ENCODE assay signal across 24 cellular contexts in the genomic region with DNA sequence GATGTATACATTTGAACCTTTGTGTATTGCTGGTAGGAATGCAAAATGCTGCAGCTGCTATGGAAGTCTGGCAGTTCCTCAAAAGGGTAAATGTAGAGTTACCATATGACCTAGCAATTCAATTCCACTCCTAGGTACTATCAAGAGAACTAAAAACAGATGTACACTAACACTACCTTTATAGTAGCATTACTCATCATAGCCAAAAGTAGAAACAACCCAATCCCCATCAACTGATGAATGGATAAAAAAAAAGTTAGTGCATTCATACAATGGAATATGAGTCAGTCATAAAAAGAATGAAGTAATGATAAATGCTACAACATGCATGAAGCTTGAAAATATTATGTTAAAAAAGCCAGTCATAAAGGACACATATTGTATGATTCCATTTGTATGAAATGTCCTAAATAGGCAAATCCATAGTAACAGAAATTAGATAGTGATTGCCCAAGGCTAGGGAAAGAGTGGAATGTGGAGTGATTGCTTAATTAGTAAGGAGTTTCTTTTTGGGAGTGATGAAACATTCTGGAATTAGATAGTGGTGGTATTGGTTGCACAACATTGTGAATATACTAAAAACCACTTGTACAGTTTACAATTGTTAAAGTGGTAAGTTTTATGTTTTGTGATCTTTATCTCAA.
DNase-seq lines count a peak whose midpoint lies in the region; ATAC-seq, FAIRE-seq and TF ChIP-seq lines count a peak whose summit lies in the region.
"Had no signal": no experiment of that assay in that cellular context is flagged by ENCODE, and none has a peak within 500 bp of the region (broad histone marks: within the 10 kb centered on the region; RNA-seq: fewer than 3 reads in every experiment).

No MANE protein-coding gene starts in this region.

- no peak overlapping the region for H3K27ac ChIP-seq in gastroesophageal sphincter
- H3K27ac ChIP-seq: parathyroid adenoma, skin epidermis, vagina had no signal

- H3K4me1 ChIP-seq in gastroesophageal sphincter: no peaks in the 10 kb centered on the region
- H3K4me1 ChIP-seq: parathyroid adenoma, vagina had no signal

- DNase-seq in AG09309 (ENCODE audit: low read depth) (peak; percentile 14), HCEC 1CT (peak; percentile 3), bronchial epithelial cell (ENCODE audit: low read depth) (peak; percentile 94), midbrain (lab: John Stamatoyannopoulos, UW) (no peak), dermis blood vessel endothelial cell (no peak), NCI-H187 (lab: John Stamatoyannopoulos, UW) (no peak)
- DNase-seq: activated effector memory CD4-positive, alpha-beta T cell treated with Interleukin-2 at 50 U/mL for 16 hours; amygdala; DMS79 treated with DMSO at 0.1 percent for 48 hours; glutamatergic neuron; MV-4-11; naive thymus-derived CD4-positive, alpha-beta T cell; NCI-H2081 treated with DMSO at 0.1 percent for 48 hours; NCI-H526; stimulated activated CD4-positive, alpha-beta T cell treated with anti-CD3 and anti-CD28 coated beads, Interleukin-4, amount 100 ng/mL, for 24 hours; substantia nigra; T-cell had no signal

- H3K27me3 ChIP-seq in bronchial epithelial cell (ENCODE audit: control insufficient read depth, insufficient read depth, low read length) (no peaks in the 10 kb centered on the region), gastroesophageal sphincter (no peaks in the 10 kb centered on the region)
- H3K27me3 ChIP-seq: vagina had no signal

- ATAC-seq in gastroesophageal sphincter: peak; percentile 51
- ATAC-seq in GM21786 (IDR thresholded peaks at IDR 0.05; ENCODE audit: unreplicated experiment): no peak
- ATAC-seq: naive thymus-derived CD4-positive, alpha-beta T cell; Right ventricle myocardium inferior; T-cell had no signal

- no peak for TF ChIP-seq CTCF in AG09309 (IDR thresholded peaks at IDR 0.05; ENCODE audit: control insufficient read depth, insufficient read depth, low read depth, low read length, missing control alignments)
- TF ChIP-seq CTCF in bronchial epithelial cell (IDR thresholded peaks at IDR 0.05; ENCODE audit: insufficient read depth, low read length, severe bottlenecking): no peak
- no peak for TF ChIP-seq CTCF in gastroesophageal sphincter (IDR thresholded peaks at IDR 0.05)

- H3K36me3 ChIP-seq in bronchial epithelial cell (ENCODE audit: control insufficient read depth, insufficient read depth, low read length) (no peaks in the 10 kb centered on the region), gastroesophageal sphincter (no peaks in the 10 kb centered on the region)
- H3K36me3 ChIP-seq: vagina had no signal

- TF ChIP-seq POLR2A in gastroesophageal sphincter (IDR thresholded peaks at IDR 0.05): no peak

- no peak for TF ChIP-seq EP300 in gastroesophageal sphincter (IDR thresholded peaks at IDR 0.05)

- H3K9me3 ChIP-seq in gastroesophageal sphincter: no peaks in the 10 kb centered on the region
- H3K9me3 ChIP-seq: vagina had no signal

- H3K4me3 ChIP-seq in AG09309 (ENCODE audit: control insufficient read depth, low read depth, low read length) (no peak overlapping the region), bronchial epithelial cell (ENCODE audit: low read depth, low read length) (no peak overlapping the region), gastroesophageal sphincter (no peak overlapping the region)
- H3K4me3 ChIP-seq: lung, skin epidermis, vagina had no signal

- FAIRE-seq in bronchial epithelial cell (lab: Jason Lieb, UNC): no peak

Comparison
In these comparisons a context has a peak if more than half of its experiments do, and no peak if none do; other contexts are left out.
1. DNase-seq: peak in AG09309 (single experiment), HCEC 1CT (single experiment) and bronchial epithelial cell (single experiment); none in midbrain (single experiment), dermis blood vessel endothelial cell (single experiment) and NCI-H187 (0 of 2).